In genomic region chr7:23002698-23003097, GRCh38 we compare ENCODE assay signal across 2 cellular contexts.
A peak's percentile ranks its signal among the peaks of the same experiment; 100 is the strongest.
TF ChIP-seq lines count a peak whose summit lies in the region.

No MANE protein-coding gene starts in this region.

TF ChIP-seq in GM12878, 131 proteins besides CTCF, POLR2A, EP300 and RAD21:
- TF ChIP-seq ZZZ3 (IDR thresholded peaks at IDR 0.05; ENCODE audit: control insufficient read depth, insufficient read length, low read depth) (no peak), KDM1A (IDR thresholded peaks at IDR 0.05; ENCODE audit: borderline replicate concordance) (no peak), CHD1 (IDR thresholded peaks at IDR 0.05; ENCODE audit: low read depth, low read length) (no peak), NR2F1 (conservative IDR thresholded peaks at IDR 0.05) (no peak), ZNF274 (IDR thresholded peaks at IDR 0.05; ENCODE audit: insufficient read depth, insufficient read length) (no peak), IKZF1 (conservative IDR thresholded peaks at IDR 0.05) (0 out of 2 replicates have a peak, but pooled peaks have one; percentile 13), JUNB (IDR thresholded peaks at IDR 0.05) (no peak), FOXK2 (IDR thresholded peaks at IDR 0.05) (no peak), ZBTB33 (IDR thresholded peaks at IDR 0.05) (peak; percentile 52; the same call in 1 of the 2 replicates), SKIL (IDR thresholded peaks at IDR 0.05; ENCODE audit: low read depth, poor library complexity, severe bottlenecking) (no peak), IRF5 (IDR thresholded peaks at IDR 0.05; ENCODE audit: borderline replicate concordance) (no peak), PML (IDR thresholded peaks at IDR 0.05; ENCODE audit: low read length) (no peak), NFIC (IDR thresholded peaks at IDR 0.05; ENCODE audit: low read depth, low read length) (no peak), ATF2 (IDR thresholded peaks at IDR 0.05; ENCODE audit: low read length) (no peak), ETV6 (conservative IDR thresholded peaks at IDR 0.05 in 1 of 2, IDR thresholded peaks at IDR 0.05 in 1 of 2; ENCODE audit: borderline replicate concordance in 1 of 2, low read depth in 1 of 2) (no peak)

TF ChIP-seq in SK-N-SH, 30 proteins besides CTCF, POLR2A, EP300 and RAD21:
- TF ChIP-seq PBX3 (IDR thresholded peaks at IDR 0.05) (no peak), ELF1 (IDR thresholded peaks at IDR 0.05) (no peak), TEAD4 (IDR thresholded peaks at IDR 0.05; ENCODE audit: borderline replicate concordance, insufficient read depth) (no peak)
